Comparison of ENCODE assay signal across 1 cellular context in genomic region chr20:53698321-53698978, GRCh38.
TF ChIP-seq lines count a peak whose summit lies in the region.

No MANE protein-coding gene starts in this region.

TF ChIP-seq in GM23338, 12 proteins besides CTCF, POLR2A, EP300 and RAD21 (continued from another document):
- TF ChIP-seq REST (IDR thresholded peaks at IDR 0.05; ENCODE audit: unreplicated experiment) (no peak), ZNF114 (CRISPR knock-in tag; IDR thresholded peaks at IDR 0.05) (no peak), POLR2AphosphoS5 (IDR thresholded peaks at IDR 0.05; ENCODE audit: low read depth) (no peak), NANOG (IDR thresholded peaks at IDR 0.05; ENCODE audit: borderline replicate concordance) (no peak), STAT1 (IDR thresholded peaks at IDR 0.05; ENCODE audit: unreplicated experiment) (no peak), CREB1 (CRISPR knock-in tag; IDR thresholded peaks at IDR 0.05; ENCODE audit: low read depth) (no peak), ZNF331 (CRISPR knock-in tag; IDR thresholded peaks at IDR 0.05; ENCODE audit: low read depth) (no peak), ZNF462 (CRISPR knock-in tag; IDR thresholded peaks at IDR 0.05) (no peak)
